8 cellular contexts compared by ENCODE assay signal in genomic region chrX:57909595-57910286, GRCh38. TPM values are rescaled to one million over a fixed set of nuclear protein-coding genes. Genes with fewer than 3 reads are reported as not detected.
A peak's percentile ranks its signal among the peaks of the same experiment; 100 is the strongest.
DNase-seq lines count a peak whose midpoint lies in the region; ATAC-seq and TF ChIP-seq lines count a peak whose summit lies in the region.
"Not testable (repeated sequence)": the region's sequence is repeated elsewhere in the genome, so short reads cannot be mapped to it uniquely, and the experiment has no call there.

No MANE protein-coding gene starts in this region.

- peak overlapping the region; percentile 65 for H2AFZ ChIP-seq in PC-3 (ENCODE audit: low read length)

- H3K4me3 ChIP-seq in PC-3 (ENCODE audit: low read length): peak overlapping the region; percentile 67
- peak overlapping the region; percentile 19 for H3K4me3 ChIP-seq in mesodermal cell (ENCODE audit: extremely low read depth, insufficient read depth, low read length, poor library complexity, severe bottlenecking)
- H3K4me3 ChIP-seq in stomach smooth muscle (ENCODE audit: low read length in 2 of 2): peak overlapping the region; percentile 46 to 67

- H3K27ac ChIP-seq in PC-3 (ENCODE audit: low read length): peak overlapping the region; percentile 36
- H3K27ac ChIP-seq in mesodermal cell (ENCODE audit: low read depth, low read length, severe bottlenecking): not testable (repeated sequence)
- H3K27ac ChIP-seq in stomach smooth muscle (ENCODE audit: low read length): peak overlapping the region; percentile 69

- peak; percentile 72 for DNase-seq in G401 (ENCODE audit: low spot score)
- DNase-seq in PC-3: peak; percentile 52
- DNase-seq in activated gamma-delta T cell treated with Interleukin-2 at 50 U/mL for 16 hours: peak; percentile 15

- POLR2A ChIA-PET in PC-3 (lab: Charles Lee; ENCODE audit: unreplicated experiment): not testable (repeated sequence)

- intact Hi-C loops in PC-3 (cut with micrococcal nuclease): loop anchor here (5.0 kb wide), 1 partner anchor 312 kb away; no protein-coding TSS in a partner anchor

- H3K4me2 ChIP-seq in PC-3 (ENCODE audit: low read length): peak overlapping the region; percentile 79

- ATAC-seq in GM21529 (IDR thresholded peaks at IDR 0.05; ENCODE audit: unreplicated experiment) (peak; percentile 79), HG03378 (IDR thresholded peaks at IDR 0.05; ENCODE audit: unreplicated experiment) (peak; percentile 59), PC-3 (peak; percentile 82), esophagus mucosa (peak; percentile 79)

- H3K9ac ChIP-seq in PC-3 (ENCODE audit: low read length) (peak overlapping the region; percentile 71), stomach smooth muscle (ENCODE audit: low read length in 2 of 2) (peak overlapping the region in 1 of 2 donors; percentile 46)

- in situ Hi-C loops in G401 (cut with HindIII; ENCODE audit: low sequenced_read_pairs): not testable (repeated sequence)

- H3K4me1 ChIP-seq in PC-3 (ENCODE audit: insufficient read depth, low read length); mesodermal cell (ENCODE audit: control insufficient read depth, insufficient read depth, low read length, poor library complexity, severe bottlenecking); stomach smooth muscle (ENCODE audit: control insufficient read depth, insufficient read depth, low read length): not testable (repeated sequence)

- not testable (repeated sequence) for H3K27me3 ChIP-seq in PC-3 (ENCODE audit: low read length); stomach smooth muscle (ENCODE audit: control insufficient read depth in 1 of 2, insufficient read depth in 2 of 2, low read length in 2 of 2)

- H3K36me3 ChIP-seq in PC-3 (ENCODE audit: low read depth, low read length); mesodermal cell (ENCODE audit: control insufficient read depth, insufficient read depth, low read length); stomach smooth muscle (ENCODE audit: control insufficient read depth in 2 of 2, insufficient read depth in 2 of 2, low read length in 2 of 2): not testable (repeated sequence)

- not testable (repeated sequence) for H4K20me1 ChIP-seq in PC-3 (ENCODE audit: low read length)

- not testable (repeated sequence) for H3K9me2 ChIP-seq in PC-3 (replicated peaks; ENCODE audit: low read length)

- not testable (repeated sequence) for H3K79me2 ChIP-seq in PC-3 (ENCODE audit: low read length)

- CTCF ChIA-PET in PC-3 (lab: Charles Lee): interaction anchor here (0.6 kb wide), 1 partner anchor 1097 kb away, joined by 3 read pairs; no protein-coding TSS in a partner anchor

- not testable (repeated sequence) for H3F3A ChIP-seq in PC-3 (ENCODE audit: low read length, unreplicated experiment)

- TF ChIP-seq CTCF in PC-3 (conservative IDR thresholded peaks at IDR 0.05; ENCODE audit: low read depth, low read length): not testable (repeated sequence)

- WGBS in mesodermal cell (ENCODE audit: insufficient coverage in 2 of 2), 2 experiments: 20% methylated on average over 2 of the region's 72 CpGs; no CpG with 5 or more reads in 1 of the 2 experiments

- BruUV-seq in PC-3 (replicated peaks; lab: Mats Ljungman, UMichigan): not testable (repeated sequence)

- H3K9me3 ChIP-seq in PC-3 (ENCODE audit: low read length); mesodermal cell (ENCODE audit: control insufficient read depth, low read length); stomach smooth muscle (ENCODE audit: control insufficient read depth in 2 of 2, low read length in 2 of 2): not testable (repeated sequence)

RNA-seq across cellular contexts. Expression of gene ZXDA, which starts 0.5 kb away (rescaled TPM):
- total RNA-seq in G401 (2014; rRNA removed; shearing (Covaris generic)): 3.7 and 4.9 TPM in 2 replicates
- total RNA-seq in PC-3 (2014; rRNA removed) (2.9 and 3.2 TPM in 2 replicates), esophagus mucosa (1.3 TPM)
- 0.63 TPM for polyA plus RNA-seq in mesodermal cell (2013, experiment 1 of 2)
- polyA plus RNA-seq in mesodermal cell (2013, experiment 2 of 2): 0.56 TPM

Comparison
In these comparisons a context has a peak if more than half of its experiments do, and no peak if none do; other contexts are left out.
1. DNase-seq: peak in every context shown above with its lines; median percentile 72 in G401; 52 in PC-3; 15 in activated gamma-delta T cell treated with Interleukin-2 at 50 U/mL for 16 hours.